1 cellular context compared by ENCODE assay signal in the genomic region with DNA sequence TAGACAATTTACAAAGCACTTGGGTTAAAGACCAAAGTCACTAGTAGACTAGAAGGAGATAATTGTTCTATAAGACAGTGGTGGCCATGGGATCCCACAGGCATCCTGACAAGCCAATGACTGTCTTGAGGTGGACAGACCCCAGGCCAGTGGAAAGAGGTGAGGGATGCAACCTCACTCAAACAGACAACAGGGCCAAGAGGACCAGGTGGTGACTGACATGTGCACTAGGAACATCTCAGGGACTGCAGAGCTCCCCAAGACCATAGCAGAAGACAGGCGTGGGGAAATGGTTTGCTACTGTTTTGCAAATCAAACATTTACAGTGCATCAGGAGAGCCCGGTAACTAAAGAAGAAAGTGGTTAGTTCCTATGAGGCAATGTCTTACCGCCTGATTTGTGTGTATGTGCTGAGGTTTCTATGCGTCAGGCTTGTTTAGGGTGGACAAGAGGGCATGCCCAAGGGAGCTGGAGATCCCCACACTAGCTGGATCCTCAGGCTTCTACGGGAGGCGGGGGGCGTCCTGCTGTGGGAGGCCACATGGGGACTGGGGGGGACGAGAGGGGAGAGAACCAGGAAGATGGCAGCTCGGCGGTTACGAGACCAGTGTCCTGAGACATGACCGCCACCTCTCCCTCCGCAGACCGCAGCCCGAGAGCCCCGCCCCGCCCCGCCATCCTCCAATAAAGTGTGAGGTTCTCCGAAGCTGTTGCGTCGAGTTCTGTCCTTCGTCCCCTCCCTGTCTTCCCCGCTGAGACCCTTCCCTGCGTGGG.
TF ChIP-seq lines count a peak whose summit lies in the region.

No MANE protein-coding gene starts in this region.

TF ChIP-seq in WTC11, 78 proteins besides CTCF, POLR2A, EP300 and RAD21 (continued from another document):
- TF ChIP-seq, protein P1, sequence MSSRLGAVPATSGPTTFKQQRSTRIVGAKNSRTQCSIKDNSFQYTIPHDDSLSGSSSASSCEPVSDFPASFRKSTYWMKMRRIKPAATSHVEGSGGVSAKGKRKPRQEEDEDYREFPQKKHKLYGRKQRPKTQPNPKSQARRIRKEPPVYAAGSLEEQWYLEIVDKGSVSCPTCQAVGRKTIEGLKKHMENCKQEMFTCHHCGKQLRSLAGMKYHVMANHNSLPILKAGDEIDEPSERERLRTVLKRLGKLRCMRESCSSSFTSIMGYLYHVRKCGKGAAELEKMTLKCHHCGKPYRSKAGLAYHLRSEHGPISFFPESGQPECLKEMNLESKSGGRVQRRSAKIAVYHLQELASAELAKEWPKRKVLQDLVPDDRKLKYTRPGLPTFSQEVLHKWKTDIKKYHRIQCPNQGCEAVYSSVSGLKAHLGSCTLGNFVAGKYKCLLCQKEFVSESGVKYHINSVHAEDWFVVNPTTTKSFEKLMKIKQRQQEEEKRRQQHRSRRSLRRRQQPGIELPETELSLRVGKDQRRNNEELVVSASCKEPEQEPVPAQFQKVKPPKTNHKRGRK (CRISPR knock-in tag; IDR thresholded peaks at IDR 0.05; ENCODE audit: borderline replicate concordance): no peak
- no peak for TF ChIP-seq CBFB (CRISPR knock-in tag; IDR thresholded peaks at IDR 0.05; ENCODE audit: low read depth)
- 0 out of 2 replicates have a peak, but pooled peaks have one; percentile 5 for TF ChIP-seq TEAD1 (CRISPR knock-in tag; IDR thresholded peaks at IDR 0.05)
- TF ChIP-seq NFE2L1 (CRISPR knock-in tag; IDR thresholded peaks at IDR 0.05): no peak
- TF ChIP-seq TCF7 (CRISPR knock-in tag; IDR thresholded peaks at IDR 0.05; ENCODE audit: low read depth): no peak
- TF ChIP-seq, protein P2, sequence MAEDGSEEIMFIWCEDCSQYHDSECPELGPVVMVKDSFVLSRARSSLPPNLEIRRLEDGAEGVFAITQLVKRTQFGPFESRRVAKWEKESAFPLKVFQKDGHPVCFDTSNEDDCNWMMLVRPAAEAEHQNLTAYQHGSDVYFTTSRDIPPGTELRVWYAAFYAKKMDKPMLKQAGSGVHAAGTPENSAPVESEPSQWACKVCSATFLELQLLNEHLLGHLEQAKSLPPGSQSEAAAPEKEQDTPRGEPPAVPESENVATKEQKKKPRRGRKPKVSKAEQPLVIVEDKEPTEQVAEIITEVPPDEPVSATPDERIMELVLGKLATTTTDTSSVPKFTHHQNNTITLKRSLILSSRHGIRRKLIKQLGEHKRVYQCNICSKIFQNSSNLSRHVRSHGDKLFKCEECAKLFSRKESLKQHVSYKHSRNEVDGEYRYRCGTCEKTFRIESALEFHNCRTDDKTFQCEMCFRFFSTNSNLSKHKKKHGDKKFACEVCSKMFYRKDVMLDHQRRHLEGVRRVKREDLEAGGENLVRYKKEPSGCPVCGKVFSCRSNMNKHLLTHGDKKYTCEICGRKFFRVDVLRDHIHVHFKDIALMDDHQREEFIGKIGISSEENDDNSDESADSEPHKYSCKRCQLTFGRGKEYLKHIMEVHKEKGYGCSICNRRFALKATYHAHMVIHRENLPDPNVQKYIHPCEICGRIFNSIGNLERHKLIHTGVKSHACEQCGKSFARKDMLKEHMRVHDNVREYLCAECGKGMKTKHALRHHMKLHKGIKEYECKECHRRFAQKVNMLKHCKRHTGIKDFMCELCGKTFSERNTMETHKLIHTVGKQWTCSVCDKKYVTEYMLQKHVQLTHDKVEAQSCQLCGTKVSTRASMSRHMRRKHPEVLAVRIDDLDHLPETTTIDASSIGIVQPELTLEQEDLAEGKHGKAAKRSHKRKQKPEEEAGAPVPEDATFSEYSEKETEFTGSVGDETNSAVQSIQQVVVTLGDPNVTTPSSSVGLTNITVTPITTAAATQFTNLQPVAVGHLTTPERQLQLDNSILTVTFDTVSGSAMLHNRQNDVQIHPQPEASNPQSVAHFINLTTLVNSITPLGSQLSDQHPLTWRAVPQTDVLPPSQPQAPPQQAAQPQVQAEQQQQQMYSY (CRISPR knock-in tag; IDR thresholded peaks at IDR 0.05): no peak
- 0 out of 2 replicates have a peak, but pooled peaks have one; percentile 13 for TF ChIP-seq ELF4 (CRISPR knock-in tag; IDR thresholded peaks at IDR 0.05; ENCODE audit: low read depth)
- TF ChIP-seq, protein P3, sequence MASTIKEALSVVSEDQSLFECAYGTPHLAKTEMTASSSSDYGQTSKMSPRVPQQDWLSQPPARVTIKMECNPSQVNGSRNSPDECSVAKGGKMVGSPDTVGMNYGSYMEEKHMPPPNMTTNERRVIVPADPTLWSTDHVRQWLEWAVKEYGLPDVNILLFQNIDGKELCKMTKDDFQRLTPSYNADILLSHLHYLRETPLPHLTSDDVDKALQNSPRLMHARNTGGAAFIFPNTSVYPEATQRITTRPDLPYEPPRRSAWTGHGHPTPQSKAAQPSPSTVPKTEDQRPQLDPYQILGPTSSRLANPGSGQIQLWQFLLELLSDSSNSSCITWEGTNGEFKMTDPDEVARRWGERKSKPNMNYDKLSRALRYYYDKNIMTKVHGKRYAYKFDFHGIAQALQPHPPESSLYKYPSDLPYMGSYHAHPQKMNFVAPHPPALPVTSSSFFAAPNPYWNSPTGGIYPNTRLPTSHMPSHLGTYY (CRISPR knock-in tag; IDR thresholded peaks at IDR 0.05): no peak
- TF ChIP-seq RELA (CRISPR knock-in tag; IDR thresholded peaks at IDR 0.05; ENCODE audit: borderline replicate concordance): no peak
- TF ChIP-seq FOXK1 (CRISPR knock-in tag; IDR thresholded peaks at IDR 0.05): no peak
- no peak for TF ChIP-seq RORB (CRISPR knock-in tag; IDR thresholded peaks at IDR 0.05)
- TF ChIP-seq TEAD4 (CRISPR knock-in tag; IDR thresholded peaks at IDR 0.05): no peak
- no peak for TF ChIP-seq CREB1 (CRISPR knock-in tag; IDR thresholded peaks at IDR 0.05)
